In genomic region chr10:101047268-101047667, GRCh38 we compare ENCODE assay signal across 1 cellular context.
TF ChIP-seq lines count a peak whose summit lies in the region.

No MANE protein-coding gene starts in this region.

TF ChIP-seq in WTC11, 78 proteins besides CTCF, POLR2A, EP300 and RAD21 (continued from another document):
- TF ChIP-seq E2F5 (CRISPR knock-in tag; IDR thresholded peaks at IDR 0.05): no peak
- no peak for TF ChIP-seq CDX4 (CRISPR knock-in tag; IDR thresholded peaks at IDR 0.05; ENCODE audit: borderline replicate concordance)
- no peak for TF ChIP-seq ZNF512 (CRISPR knock-in tag; IDR thresholded peaks at IDR 0.05; ENCODE audit: borderline replicate concordance)
- TF ChIP-seq CBFB (CRISPR knock-in tag; IDR thresholded peaks at IDR 0.05; ENCODE audit: low read depth): no peak
- TF ChIP-seq MLX (CRISPR knock-in tag; IDR thresholded peaks at IDR 0.05): no peak
